Comparison of ENCODE assay signal across 23 cellular contexts in the genomic region with DNA sequence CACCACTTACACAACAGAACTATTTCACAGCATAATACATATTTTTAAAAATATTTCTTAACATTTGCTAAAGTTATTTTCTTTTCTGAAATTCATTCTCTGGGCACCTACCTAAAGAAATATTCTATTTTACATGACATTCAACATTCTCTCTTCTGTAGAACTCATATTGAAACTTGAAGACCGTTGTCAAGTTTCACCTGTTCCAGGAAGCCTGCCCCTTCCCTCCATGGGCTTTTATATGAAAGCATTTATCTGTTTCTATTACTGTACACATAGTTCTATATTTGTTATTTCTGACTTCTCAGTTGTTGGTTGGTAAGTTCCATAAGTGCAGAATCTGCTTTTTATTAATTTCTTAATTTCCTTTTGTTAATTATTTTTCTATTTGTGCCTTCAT.
DNase-seq lines count a peak whose midpoint lies in the region; ATAC-seq, FAIRE-seq and TF ChIP-seq lines count a peak whose summit lies in the region.
"Had no signal": no experiment of that assay in that cellular context is flagged by ENCODE, and none has a peak within 500 bp of the region (broad histone marks: within the 10 kb centered on the region; RNA-seq: fewer than 3 reads in every experiment).

No MANE protein-coding gene starts in this region.

- ATAC-seq in GM18505 (IDR thresholded peaks at IDR 0.05; ENCODE audit: unreplicated experiment) (peak; percentile 69), GM19395 (IDR thresholded peaks at IDR 0.05; ENCODE audit: unreplicated experiment) (peak; percentile 66), HG02852 (IDR thresholded peaks at IDR 0.05; ENCODE audit: unreplicated experiment) (peak; percentile 65), HG03575 (IDR thresholded peaks at IDR 0.05; ENCODE audit: extremely low read depth, insufficient number of reproducible peaks, low FRiP score, unreplicated experiment) (peak; percentile 78), upper lobe of left lung (ENCODE audit: low FRiP score in 2 of 2) (no peak), HG03159 (IDR thresholded peaks at IDR 0.05; ENCODE audit: unreplicated experiment) (no peak)

- no peak overlapping the region for H3K27ac ChIP-seq in upper lobe of left lung
- H3K27ac ChIP-seq: GM23248, Peyer's patch, SJCRH30 had no signal

- DNase-seq in upper lobe of left lung (no peak), AG08396 (ENCODE audit: low spot score) (no peak), D721Med (ENCODE audit: insufficient read length, low spot score) (no peak)
- DNase-seq: DMS79; GM23248; H9; KBM-7; NCI-H1092 treated with DMSO at 0.1 percent for 48 hours; NCI-H146; NCI-H2029; NCI-H226; NCI-H510A treated with DMSO at 0.1 percent for 48 hours; NCI-H774; NK-92 treated with Interleukin-12 subunit alpha and Interleukin-12 subunit beta, amount 100 ng/mL, for 24 hours; Peyer's patch; SJCRH30; T-helper 1 cell had no signal

- 74 to 88% methylated on average over 1 of the region's 1 CpG for WGBS in upper lobe of left lung, 2 donors

- H3K27me3 ChIP-seq in upper lobe of left lung, result no peaks in the 10 kb centered on the region
- H3K27me3 ChIP-seq: Peyer's patch, SJCRH30 had no signal

- H3K4me3 ChIP-seq in upper lobe of left lung, result no peak overlapping the region
- H3K4me3 ChIP-seq: GM23248, Peyer's patch, SJCRH30 had no signal

- H3K4me1 ChIP-seq in upper lobe of left lung, result no peaks in the 10 kb centered on the region
- H3K4me1 ChIP-seq: Peyer's patch, SJCRH30 had no signal

- FAIRE-seq in D721Med (lab: Jason Lieb, UNC), result no peak
- FAIRE-seq: A204.1 had no signal

- TF ChIP-seq CTCF in upper lobe of left lung (IDR thresholded peaks at IDR 0.05) (no peak), D721Med (IDR thresholded peaks at IDR 0.05; ENCODE audit: insufficient read depth, missing control alignments) (no peak)

- H3K36me3 ChIP-seq in upper lobe of left lung, result no peaks in the 10 kb centered on the region
- H3K36me3 ChIP-seq: Peyer's patch, SJCRH30 had no signal

- TF ChIP-seq EP300 in upper lobe of left lung (IDR thresholded peaks at IDR 0.05), result no peak

- TF ChIP-seq POLR2A in GM18505 (IDR thresholded peaks at IDR 0.05; ENCODE audit: borderline replicate concordance, extremely low read depth, insufficient read depth, insufficient read length) (no peak), upper lobe of left lung (IDR thresholded peaks at IDR 0.05) (no peak)

- H3K9me3 ChIP-seq in upper lobe of left lung, result no peaks in the 10 kb centered on the region
- H3K9me3 ChIP-seq: Peyer's patch, SJCRH30 had no signal

Comparison
In these comparisons a context has a peak if more than half of its experiments do, and no peak if none do; other contexts are left out.
1. ATAC-seq: peak in GM18505 (single experiment), GM19395 (single experiment), HG02852 (single experiment) and HG03575 (single experiment); none in upper lobe of left lung (0 of 2) and HG03159 (single experiment).